ENCODE assay signal across 14 cellular contexts in genomic region chr2:233988581-233988980, GRCh38.
DNase-seq lines count a peak whose midpoint lies in the region; ATAC-seq and TF ChIP-seq lines count a peak whose summit lies in the region.
"Had no signal": no experiment of that assay in that cellular context is flagged by ENCODE, and none has a peak within 500 bp of the region (broad histone marks: within the 10 kb centered on the region; RNA-seq: fewer than 3 reads in every experiment).

No MANE protein-coding gene starts in this region.

- no peak overlapping the region for H3K4me3 ChIP-seq in CD8-positive, alpha-beta memory T cell (ENCODE audit: low read length)
- H3K4me3 ChIP-seq: HAP-1 had no signal

- peak overlapping the region; percentile 15 for H3K4me3 Mint-ChIP-seq in T-helper 2 cell treated with Interferon-gamma antibody and Interleukin-4, amounts not matched to agents 5 μg/mL and 100 μg/mL, for 36 hours
- peak overlapping the region in 4 of 7 donors; percentile 11 to 56 (median 39) for H3K4me3 Mint-ChIP-seq in CD8-positive, alpha-beta memory T cell
- H3K4me3 Mint-ChIP-seq in activated T-helper 17 cell treated with anti-CD3 and anti-CD28 coated beads, Interleukin-2, amount 50 U/mL, for 72 hours = peak overlapping the region; percentile 8
- H3K4me3 Mint-ChIP-seq in natural killer cell treated with Interleukin-12 subunit alpha and Interleukin-12 subunit beta and Interleukin-15 and Interleukin-18, amount 100 ng/mL, for 72 hours = peak overlapping the region; percentile 45
- no peak overlapping the region for H3K4me3 Mint-ChIP-seq in MCF 10A (ENCODE audit: unreplicated experiment)
- H3K4me3 Mint-ChIP-seq: CD14-positive monocyte had no signal

- peaks cover 29% of the 10 kb centered on the region for H3K27me3 Mint-ChIP-seq in T-helper 2 cell treated with Interferon-gamma antibody and Interleukin-4, amounts not matched to agents 5 μg/mL and 100 μg/mL, for 36 hours (ENCODE audit: low read depth)
- H3K27me3 Mint-ChIP-seq in CD8-positive, alpha-beta memory T cell = no peaks in the 10 kb centered on the region
- H3K27me3 Mint-ChIP-seq in activated T-helper 17 cell treated with anti-CD3 and anti-CD28 coated beads, Interleukin-2, amount 50 U/mL, for 72 hours = no peaks in the 10 kb centered on the region
- H3K27me3 Mint-ChIP-seq in natural killer cell treated with Interleukin-12 subunit alpha and Interleukin-12 subunit beta and Interleukin-15 and Interleukin-18, amount 100 ng/mL, for 72 hours = no peaks in the 10 kb centered on the region
- no peaks in the 10 kb centered on the region for H3K27me3 Mint-ChIP-seq in MCF 10A (ENCODE audit: insufficient read depth, unreplicated experiment)

- no TSS peak for BruUV-seq in MCF 10A (replicated peaks; lab: Mats Ljungman, UMichigan)

- H3K36me3 ChIP-seq in CD8-positive, alpha-beta memory T cell (ENCODE audit: insufficient read depth, low read length) = no peaks in the 10 kb centered on the region
- H3K36me3 ChIP-seq: HAP-1 had no signal

- CTCF ChIA-PET in CD8-positive, alpha-beta memory T cell (lab: Charles Lee) = interaction anchor here (1.8 kb wide), 1 partner anchor 11 kb away, joined by 9 read pairs; no protein-coding TSS in a partner anchor
- CTCF ChIA-PET in MCF 10A (lab: Yijun Ruan, JAX) = interaction anchor here (0.8 to 1.3 kb wide), 2 partner anchors 9 to 554 kb away, joined by 4 read pairs; no protein-coding TSS in a partner anchor

- H3K27ac Mint-ChIP-seq in T-helper 2 cell treated with Interferon-gamma antibody and Interleukin-4, amounts not matched to agents 5 μg/mL and 100 μg/mL, for 36 hours = no peak overlapping the region
- peak overlapping the region in 5 of 8 donors; percentile 64 to 81 (median 70) for H3K27ac Mint-ChIP-seq in CD8-positive, alpha-beta memory T cell
- no peak overlapping the region for H3K27ac Mint-ChIP-seq in activated T-helper 17 cell treated with anti-CD3 and anti-CD28 coated beads, Interleukin-2, amount 50 U/mL, for 72 hours
- peak overlapping the region; percentile 44 to 72 for H3K27ac Mint-ChIP-seq in natural killer cell treated with Interleukin-12 subunit alpha and Interleukin-12 subunit beta and Interleukin-15 and Interleukin-18, amount 100 ng/mL, for 72 hours
- H3K27ac Mint-ChIP-seq in MCF 10A (ENCODE audit: low read depth, unreplicated experiment) = no peak overlapping the region
- H3K27ac Mint-ChIP-seq: CD14-positive monocyte had no signal

- no peak overlapping the region for H3K27ac ChIP-seq in CD8-positive, alpha-beta memory T cell (ENCODE audit: low read depth, low read length)
- H3K27ac ChIP-seq: HL-60 had no signal

- H3K4me1 ChIP-seq in CD8-positive, alpha-beta memory T cell (ENCODE audit: insufficient read depth, low read length) = peaks cover 39% of the 10 kb centered on the region
- H3K4me1 ChIP-seq: HAP-1 had no signal

- intact Hi-C loops in posterior vena cava (cut with DNase I) (no loop called here), MCF 10A (cut with micrococcal nuclease) (no loop called here)

- DNase-seq in T-helper 2 cell treated with Interferon-gamma antibody and Interleukin-4, amounts not matched to agents 5 μg/mL and 100 μg/mL, for 36 hours (ENCODE audit: low spot score) = no peak
- DNase-seq in T-helper 2 cell (no peak), posterior vena cava (ENCODE audit: low spot score) (no peak), MCF 10A (ENCODE audit: unreplicated experiment) (no peak)
- DNase-seq in CD8-positive, alpha-beta memory T cell = no peak
- DNase-seq in natural killer cell treated with Interleukin-12 subunit alpha and Interleukin-12 subunit beta and Interleukin-15 and Interleukin-18, amount 100 ng/mL, for 72 hours (ENCODE audit: low spot score) = no peak
- DNase-seq: NCI-H510A, OCI-M1, RPMI8226, SIG-M5 had no signal

- ATAC-seq in activated T-helper 17 cell treated with anti-CD3 and anti-CD28 coated beads, Interleukin-2, amount 50 U/mL, for 72 hours (replicated peaks) = no peak
- no peak for ATAC-seq in natural killer cell treated with Interleukin-12 subunit alpha and Interleukin-12 subunit beta and Interleukin-15 and Interleukin-18, amount 100 ng/mL, for 72 hours

- no peak for TF ChIP-seq CTCF in MCF 10A (IDR thresholded peaks at IDR 0.05; ENCODE audit: unreplicated experiment)

- POLR2A ChIA-PET in CD8-positive, alpha-beta memory T cell (lab: Charles Lee) = no interaction called here
- POLR2A ChIA-PET in MCF 10A (lab: Yijun Ruan, JAX) = no interaction called here

- no peaks in the 10 kb centered on the region for H3K27me3 ChIP-seq in CD8-positive, alpha-beta memory T cell (ENCODE audit: insufficient read depth, low read length, poor library complexity, severe bottlenecking)

- peaks cover 8% of the 10 kb centered on the region for H3K36me3 Mint-ChIP-seq in T-helper 2 cell treated with Interferon-gamma antibody and Interleukin-4, amounts not matched to agents 5 μg/mL and 100 μg/mL, for 36 hours (ENCODE audit: low read depth)
- peaks cover 8 to 49% (median 18%) of the 10 kb centered on the region in 3 donors for H3K36me3 Mint-ChIP-seq in CD8-positive, alpha-beta memory T cell
- H3K36me3 Mint-ChIP-seq in activated T-helper 17 cell treated with anti-CD3 and anti-CD28 coated beads, Interleukin-2, amount 50 U/mL, for 72 hours (ENCODE audit: low read depth) = no peaks in the 10 kb centered on the region
- peaks cover 5% of the 10 kb centered on the region for H3K36me3 Mint-ChIP-seq in natural killer cell treated with Interleukin-12 subunit alpha and Interleukin-12 subunit beta and Interleukin-15 and Interleukin-18, amount 100 ng/mL, for 72 hours
- H3K36me3 Mint-ChIP-seq in MCF 10A (ENCODE audit: insufficient read depth, unreplicated experiment) = no peaks in the 10 kb centered on the region
- H3K36me3 Mint-ChIP-seq: CD14-positive monocyte had no signal

- H3K9me3 Mint-ChIP-seq in T-helper 2 cell treated with Interferon-gamma antibody and Interleukin-4, amounts not matched to agents 5 μg/mL and 100 μg/mL, for 36 hours = peaks cover 15% of the 10 kb centered on the region
- H3K9me3 Mint-ChIP-seq in CD8-positive, alpha-beta memory T cell = peaks cover 19 to 42% (median 25%) of the 10 kb centered on the region in 5 donors
- peaks cover 9% of the 10 kb centered on the region for H3K9me3 Mint-ChIP-seq in activated T-helper 17 cell treated with anti-CD3 and anti-CD28 coated beads, Interleukin-2, amount 50 U/mL, for 72 hours
- no peaks in the 10 kb centered on the region for H3K9me3 Mint-ChIP-seq in natural killer cell treated with Interleukin-12 subunit alpha and Interleukin-12 subunit beta and Interleukin-15 and Interleukin-18, amount 100 ng/mL, for 72 hours
- H3K9me3 Mint-ChIP-seq in MCF 10A (ENCODE audit: unreplicated experiment) = peaks cover 9% of the 10 kb centered on the region

- peaks cover 42% of the 10 kb centered on the region for H3K4me1 Mint-ChIP-seq in T-helper 2 cell treated with Interferon-gamma antibody and Interleukin-4, amounts not matched to agents 5 μg/mL and 100 μg/mL, for 36 hours (ENCODE audit: low read depth)
- H3K4me1 Mint-ChIP-seq in CD8-positive, alpha-beta memory T cell = peaks cover 52 to 63% (median 56%) of the 10 kb centered on the region in 3 donors
- H3K4me1 Mint-ChIP-seq in activated T-helper 17 cell treated with anti-CD3 and anti-CD28 coated beads, Interleukin-2, amount 50 U/mL, for 72 hours = peaks cover 39% of the 10 kb centered on the region
- peaks cover 37 to 47% of the 10 kb centered on the region in 2 donors for H3K4me1 Mint-ChIP-seq in natural killer cell treated with Interleukin-12 subunit alpha and Interleukin-12 subunit beta and Interleukin-15 and Interleukin-18, amount 100 ng/mL, for 72 hours (ENCODE audit: low read depth in 2 of 2)
- H3K4me1 Mint-ChIP-seq in MCF 10A (ENCODE audit: insufficient read depth, unreplicated experiment) = no peaks in the 10 kb centered on the region
- H3K4me1 Mint-ChIP-seq: CD14-positive monocyte had no signal

- peaks cover 16% of the 10 kb centered on the region for H3K9me3 ChIP-seq in CD8-positive, alpha-beta memory T cell (ENCODE audit: low read length)
- H3K9me3 ChIP-seq: HAP-1 had no signal

Comparison
In these comparisons a context has a peak if more than half of its experiments do, and no peak if none do; other contexts are left out.
1. H3K27ac Mint-ChIP-seq: peak in CD8-positive, alpha-beta memory T cell (5 of 8) and natural killer cell treated with Interleukin-12 subunit alpha and Interleukin-12 subunit beta and Interleukin-15 and Interleukin-18, amount 100 ng/mL, for 72 hours (2 of 2); none in T-helper 2 cell treated with Interferon-gamma antibody and Interleukin-4, amounts not matched to agents 5 μg/mL and 100 μg/mL, for 36 hours (single experiment), activated T-helper 17 cell treated with anti-CD3 and anti-CD28 coated beads, Interleukin-2, amount 50 U/mL, for 72 hours (single experiment) and MCF 10A (single experiment).